Comparison of ENCODE assay signal across 8 cellular contexts in the genomic region with DNA sequence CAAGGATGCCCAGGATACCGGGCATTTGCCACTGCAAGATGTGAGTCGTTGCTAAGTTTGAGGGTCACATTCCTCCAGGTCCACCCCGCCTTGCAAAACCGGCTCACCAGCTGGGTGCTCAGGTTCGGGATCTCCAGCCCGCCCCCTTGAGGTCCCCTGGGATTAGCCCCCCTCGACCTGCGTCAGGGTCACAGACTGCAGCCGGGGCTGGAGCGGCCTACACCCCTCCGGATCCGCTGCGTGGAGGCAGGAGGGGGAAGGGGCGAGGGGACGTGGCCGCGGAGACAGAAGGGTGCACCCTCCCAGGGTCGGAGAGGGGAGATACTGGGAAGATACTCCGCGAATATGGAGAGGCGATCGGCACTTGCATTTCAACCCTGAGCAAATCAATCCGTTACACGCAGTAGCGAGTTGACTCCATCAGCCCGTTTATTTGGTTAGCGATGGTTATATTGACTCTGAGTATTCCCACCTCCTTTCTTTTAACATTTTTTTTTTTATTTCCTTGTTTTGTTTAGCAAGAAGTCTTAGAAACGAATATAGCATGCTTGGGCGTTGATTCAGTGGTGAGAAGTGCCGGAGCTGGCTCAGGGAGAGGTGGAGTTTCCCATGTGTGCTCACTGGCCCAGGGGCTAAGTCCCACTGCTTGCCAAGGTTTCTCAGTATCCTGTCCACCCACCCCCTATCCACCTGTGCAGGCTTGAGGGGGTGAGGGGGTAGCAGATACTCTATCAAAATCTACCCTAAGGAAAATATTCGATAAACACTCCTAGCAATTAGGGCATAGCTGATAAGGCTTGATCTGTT. TPM values are rescaled to one million over a fixed set of nuclear protein-coding genes. Genes with fewer than 3 reads are reported as not detected.
DNase-seq lines count a peak whose midpoint lies in the region; ATAC-seq, FAIRE-seq and TF ChIP-seq lines count a peak whose summit lies in the region.

No MANE protein-coding gene starts in this region.

- FAIRE-seq in RCC 7860 (lab: Jason Lieb, UNC) = no peak

- TF ChIP-seq CTCF in right atrium auricular region (IDR thresholded peaks at IDR 0.05) = no peak

- H3K9me3 ChIP-seq in right atrium auricular region = no peaks in the 10 kb centered on the region

- no peaks in the 10 kb centered on the region for H3K27me3 ChIP-seq in right atrium auricular region

- H3K36me3 ChIP-seq in right atrium auricular region = no peaks in the 10 kb centered on the region

- H3K4me3 ChIP-seq in right atrium auricular region = peak overlapping the region; percentile 84 to 97

- peak overlapping the region; percentile 95 to 96 for H3K27ac ChIP-seq in right atrium auricular region

- DNase-seq in Ammon's horn (ENCODE audit: low spot score) (peak; percentile 57), RCC 7860 (ENCODE audit: low spot score) (peak; percentile 54), anterior cingulate cortex (lab: John Stamatoyannopoulos, UW) (peak in 48 of 58 donors; percentile 9 to 74 (median 46)), right atrium auricular region (ENCODE audit: low spot score) (no peak), pons (ENCODE audit: low spot score) (peak; percentile 45), NCI-H2196 treated with DMSO at 0.1 percent for 48 hours (lab: John Stamatoyannopoulos, UW; ENCODE audit: unreplicated experiment) (no peak)

- peaks cover 0 to 38% of the 10 kb centered on the region in 2 donors for H3K4me1 ChIP-seq in right atrium auricular region

- ATAC-seq in GM18517 (IDR thresholded peaks at IDR 0.05; ENCODE audit: unreplicated experiment) (peak; percentile 12), HG03103 (IDR thresholded peaks at IDR 0.05; ENCODE audit: low read depth, unreplicated experiment) (peak; percentile 25)

RNA-seq across cellular contexts. Expression of a gene that starts 1.0 kb away (rescaled TPM):
- total RNA-seq in right atrium auricular region = 1 to 10 TPM; 5.4 to 5.8 TPM

RNA-seq across cellular contexts. Expression of a gene that starts 35.4 kb away (rescaled TPM):
- 10 to 100 TPM; 10.2 to 21.8 TPM for total RNA-seq in right atrium auricular region

Comparison
In these comparisons a context has a peak if more than half of its experiments do, and no peak if none do; other contexts are left out.
1. DNase-seq: peak in Ammon's horn (single experiment), RCC 7860 (single experiment), anterior cingulate cortex (48 of 58) and pons (single experiment); none in right atrium auricular region (single experiment) and NCI-H2196 treated with DMSO at 0.1 percent for 48 hours (single experiment).